In the genomic region with DNA sequence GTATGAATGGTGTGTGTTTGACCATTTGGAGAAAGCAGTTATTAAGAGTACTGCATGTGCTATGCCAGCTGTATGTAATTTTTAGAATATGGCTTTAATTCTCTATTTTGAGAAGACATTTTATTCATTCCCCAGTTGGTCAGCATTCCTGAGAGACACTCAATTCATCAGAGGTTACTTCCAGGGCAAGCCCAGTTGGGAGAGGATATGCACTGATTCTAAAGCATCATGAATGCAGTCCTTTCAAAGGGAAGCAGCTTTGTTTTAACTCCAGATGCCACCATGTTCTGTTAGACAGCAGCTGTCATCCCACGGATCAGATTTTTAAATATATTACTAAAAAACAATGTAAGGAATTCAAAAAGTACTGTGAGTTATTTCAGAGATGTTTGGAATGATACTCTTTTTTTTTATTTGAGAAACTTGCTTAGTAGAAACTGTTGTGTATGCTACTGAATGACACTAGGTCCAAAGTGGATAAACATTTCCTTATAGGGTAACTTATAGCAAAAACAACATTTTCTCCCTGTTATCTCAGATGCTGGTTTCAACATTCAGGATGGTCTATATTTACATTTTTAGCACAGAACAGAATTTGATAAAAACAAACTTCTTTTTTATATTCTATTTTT, we compare ENCODE assay signal across 17 cellular contexts.
DNase-seq lines count a peak whose midpoint lies in the region; ATAC-seq and TF ChIP-seq lines count a peak whose summit lies in the region.
"Had no signal": no experiment of that assay in that cellular context is flagged by ENCODE, and none has a peak within 500 bp of the region (broad histone marks: within the 10 kb centered on the region; RNA-seq: fewer than 3 reads in every experiment).

No MANE protein-coding gene starts in this region.

- H3F3A ChIP-seq in SK-N-SH (replicated peaks; ENCODE audit: insufficient read depth), result peaks cover 13% of the 10 kb centered on the region

- H3K23ac ChIP-seq in neuronal stem cell (ENCODE audit: low read depth, low read length, poor library complexity), result no peak overlapping the region

- CTCF ChIA-PET in SK-N-SH (lab: Yijun Ruan, JAX), result no interaction called here

- TF ChIP-seq CTCF in SK-N-SH (IDR thresholded peaks at IDR 0.05) (no peak), fibroblast of pulmonary artery (IDR thresholded peaks at IDR 0.05; ENCODE audit: low read length, missing control alignments) (no peak)

- peak in 1 of 2 experiments; percentile 66; a peak in 1 of 4 replicates for TF ChIP-seq EP300 in SK-N-SH (IDR thresholded peaks at IDR 0.05; ENCODE audit: borderline replicate concordance in 1 of 2, low read depth in 1 of 2, low read length in 1 of 2)

- DNase-seq in COLO829 (ENCODE audit: low spot score) (peak; percentile 68), SK-N-SH (no peak), fibroblast of pulmonary artery (ENCODE audit: low read depth) (peak; percentile 61), neuronal stem cell (ENCODE audit: low spot score) (no peak), germinal center (ENCODE audit: low spot score) (no peak)
- DNase-seq in effector CD4-positive, alpha-beta T cell, result no peak
- DNase-seq: activated CD8-positive, alpha-beta memory T cell treated with anti-CD3 and anti-CD28 coated beads, Interleukin-2, amount 50 U/mL, for 48 hours; C1 segment of cervical spinal cord; DND-41; NCI-H1930; NCI-H748 treated with DMSO at 0.1 percent for 48 hours; ovary; spleen had no signal

- ATAC-seq in HG02840 (IDR thresholded peaks at IDR 0.05; ENCODE audit: low FRiP score, unreplicated experiment) (no peak), GM21528 (IDR thresholded peaks at IDR 0.05; ENCODE audit: low FRiP score, unreplicated experiment) (no peak)

- H3K79me1 ChIP-seq in neuronal stem cell (ENCODE audit: low read depth, low read length), result no peaks in the 10 kb centered on the region

- H3K4me3 ChIP-seq in SK-N-SH (ENCODE audit: low read depth in 2 of 2, low read length in 1 of 2), result no peak overlapping the region
- H3K4me3 ChIP-seq in fibroblast of pulmonary artery (replicated peaks; ENCODE audit: low read depth, low read length), result no peak overlapping the region
- no peak overlapping the region for H3K4me3 ChIP-seq in neuronal stem cell (ENCODE audit: low read length in 2 of 2)
- H3K4me3 ChIP-seq: ovary, spleen had no signal

- peaks cover 0 to 5% of the 10 kb centered on the region in 2 experiments; a peak in 2 of 4 replicates for H3K4me1 ChIP-seq in SK-N-SH (ENCODE audit: control insufficient read depth in 1 of 2, insufficient read depth in 2 of 2, low read depth in 1 of 2, low read length in 1 of 2)
- H3K4me1 ChIP-seq in neuronal stem cell (ENCODE audit: control insufficient read depth in 2 of 2, insufficient read depth in 1 of 2, low read depth in 1 of 2, low read length in 2 of 2), result no peaks in the 10 kb centered on the region
- H3K4me1 ChIP-seq: spleen had no signal

- H3K36me3 ChIP-seq in SK-N-SH (replicated peaks in 1 of 2; ENCODE audit: control insufficient read depth in 1 of 2, insufficient read depth in 2 of 2, low read length in 1 of 2) (no peaks in the 10 kb centered on the region), neuronal stem cell (replicated peaks in 1 of 2; ENCODE audit: control insufficient read depth in 2 of 2, insufficient read depth in 2 of 2, low read length in 2 of 2) (no peaks in the 10 kb centered on the region)
- H3K36me3 ChIP-seq: ovary, spleen had no signal

- H3K9me3 ChIP-seq in SK-N-SH, result peaks cover 14% of the 10 kb centered on the region; the same call in 1 of the 2 replicates
- peaks cover 5 to 25% of the 10 kb centered on the region in 2 donors for H3K9me3 ChIP-seq in neuronal stem cell (replicated peaks in 1 of 2; ENCODE audit: control insufficient read depth in 2 of 2, insufficient read depth in 1 of 2, low read depth in 1 of 2, low read length in 2 of 2)
- H3K9me3 ChIP-seq: ovary had no signal

- H2BK120ac ChIP-seq in neuronal stem cell (ENCODE audit: low read depth, low read length), result no peak overlapping the region

- H2BK5ac ChIP-seq in neuronal stem cell (ENCODE audit: low read length), result no peak overlapping the region

- no peaks in the 10 kb centered on the region for H3K9me2 ChIP-seq in SK-N-SH

- H2BK12ac ChIP-seq in neuronal stem cell (ENCODE audit: low read length), result no peak overlapping the region

- no peaks in the 10 kb centered on the region for H3K79me2 ChIP-seq in SK-N-SH (ENCODE audit: insufficient read depth)

- whole genome bisulfite sequencing in SK-N-SH (ENCODE audit: low lambda C conversion rate), result 11% methylated on average over 1 of the region's 1 CpG
- no CpG with 5 or more reads among the region's 1 CpG for WGBS in neuronal stem cell (ENCODE audit: extremely low coverage in 2 of 2, insufficient read length in 2 of 2, insufficient replicate concordance in 1 of 2), 2 donors

- H3K14ac ChIP-seq in neuronal stem cell (ENCODE audit: low read length), result no peak overlapping the region

- peak overlapping the region; percentile 51 to 93 for H3K27ac ChIP-seq in SK-N-SH (ENCODE audit: low read depth in 2 of 2, low read length in 1 of 2)
- H3K27ac ChIP-seq in neuronal stem cell (replicated peaks; ENCODE audit: low read length), result no peak overlapping the region
- H3K27ac ChIP-seq: epithelial cell of prostate, ovary, RWPE1, spleen had no signal

- no peak overlapping the region for H3K18ac ChIP-seq in neuronal stem cell (ENCODE audit: low read length)

- H2AK5ac ChIP-seq in neuronal stem cell (ENCODE audit: low read depth, low read length), result no peak overlapping the region

- no peak overlapping the region for H2BK15ac ChIP-seq in neuronal stem cell (ENCODE audit: low read length)

- POLR2A ChIA-PET in SK-N-SH (lab: Yijun Ruan, JAX), result no interaction called here

- no peak overlapping the region for H3K4ac ChIP-seq in neuronal stem cell (ENCODE audit: low read length)

- H3K9ac ChIP-seq in SK-N-SH, result no peak overlapping the region
- H3K9ac ChIP-seq in neuronal stem cell (ENCODE audit: low read depth, low read length, poor library complexity), result no peak overlapping the region

- H3K27me3 ChIP-seq in SK-N-SH (ENCODE audit: insufficient read depth) (no peaks in the 10 kb centered on the region), neuronal stem cell (ENCODE audit: control insufficient read depth in 3 of 3, insufficient read depth in 3 of 3, low read depth in 1 of 3, low read length in 3 of 3) (no peaks in the 10 kb centered on the region)
- H3K27me3 ChIP-seq: ovary, spleen had no signal

- TF ChIP-seq RAD21 in SK-N-SH (IDR thresholded peaks at IDR 0.05; ENCODE audit: low read length), result no peak

- H4K91ac ChIP-seq in neuronal stem cell (ENCODE audit: low read depth, low read length, poor library complexity), result no peak overlapping the region

- H3K4me2 ChIP-seq in SK-N-SH (no peak overlapping the region), neuronal stem cell (ENCODE audit: insufficient read depth, low read length, poor library complexity, severe bottlenecking) (no peak overlapping the region)

- H2AFZ ChIP-seq in SK-N-SH (ENCODE audit: low read depth) (peak overlapping the region; percentile 57; the same call in 1 of the 2 replicates), neuronal stem cell (ENCODE audit: low read length) (peak overlapping the region; percentile 12)

- no peaks in the 10 kb centered on the region for H4K20me1 ChIP-seq in SK-N-SH (ENCODE audit: insufficient read depth)

- H4K8ac ChIP-seq in neuronal stem cell (ENCODE audit: low read depth, low read length), result no peak overlapping the region

TF ChIP-seq in SK-N-SH, 30 proteins besides CTCF, POLR2A, EP300 and RAD21 (continues in another document):
- TF ChIP-seq MXI1 (IDR thresholded peaks at IDR 0.05; ENCODE audit: low read depth, low read length) (no peak), RCOR1 (IDR thresholded peaks at IDR 0.05; ENCODE audit: low read length) (no peak), FOSL2 (IDR thresholded peaks at IDR 0.05; ENCODE audit: borderline replicate concordance, low read depth) (peak; percentile 9; the same call in 1 of the 2 replicates), FOXM1 (IDR thresholded peaks at IDR 0.05; ENCODE audit: low read depth) (0 out of 2 replicates have a peak, but pooled peaks have one; percentile 21), MEF2A (IDR thresholded peaks at IDR 0.05; ENCODE audit: borderline replicate concordance, low read depth) (0 out of 2 replicates have a peak, but pooled peaks have one; percentile 19), FOXJ3 (CRISPR knock-in tag; IDR thresholded peaks at IDR 0.05) (no peak), TEAD4 (IDR thresholded peaks at IDR 0.05; ENCODE audit: borderline replicate concordance, insufficient read depth) (peak; percentile 43; the same call in 1 of the 2 replicates), NFIC (IDR thresholded peaks at IDR 0.05; ENCODE audit: borderline replicate concordance) (no peak; the same call in 1 of the 2 replicates)
- TF ChIP-seq, protein P1, sequence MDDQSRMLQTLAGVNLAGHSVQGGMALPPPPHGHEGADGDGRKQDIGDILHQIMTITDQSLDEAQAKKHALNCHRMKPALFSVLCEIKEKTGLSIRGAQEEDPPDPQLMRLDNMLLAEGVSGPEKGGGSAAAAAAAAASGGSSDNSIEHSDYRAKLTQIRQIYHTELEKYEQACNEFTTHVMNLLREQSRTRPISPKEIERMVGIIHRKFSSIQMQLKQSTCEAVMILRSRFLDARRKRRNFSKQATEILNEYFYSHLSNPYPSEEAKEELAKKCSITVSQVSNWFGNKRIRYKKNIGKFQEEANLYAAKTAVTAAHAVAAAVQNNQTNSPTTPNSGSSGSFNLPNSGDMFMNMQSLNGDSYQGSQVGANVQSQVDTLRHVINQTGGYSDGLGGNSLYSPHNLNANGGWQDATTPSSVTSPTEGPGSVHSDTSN (IDR thresholded peaks at IDR 0.05), result peak; percentile 80
- TF ChIP-seq, protein P2, sequence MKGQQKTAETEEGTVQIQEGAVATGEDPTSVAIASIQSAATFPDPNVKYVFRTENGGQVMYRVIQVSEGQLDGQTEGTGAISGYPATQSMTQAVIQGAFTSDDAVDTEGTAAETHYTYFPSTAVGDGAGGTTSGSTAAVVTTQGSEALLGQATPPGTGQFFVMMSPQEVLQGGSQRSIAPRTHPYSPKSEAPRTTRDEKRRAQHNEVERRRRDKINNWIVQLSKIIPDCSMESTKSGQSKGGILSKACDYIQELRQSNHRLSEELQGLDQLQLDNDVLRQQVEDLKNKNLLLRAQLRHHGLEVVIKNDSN (IDR thresholded peaks at IDR 0.05; ENCODE audit: borderline replicate concordance, low read depth), result no peak

Comparison
In these comparisons a context has a peak if more than half of its experiments do, and no peak if none do; other contexts are left out.
1. DNase-seq: peak in COLO829 (single experiment) and fibroblast of pulmonary artery (single experiment); none in SK-N-SH (single experiment), neuronal stem cell (single experiment), effector CD4-positive, alpha-beta T cell (single experiment) and germinal center (single experiment).